Comparison of ENCODE assay signal across 20 cellular contexts in the genomic region with DNA sequence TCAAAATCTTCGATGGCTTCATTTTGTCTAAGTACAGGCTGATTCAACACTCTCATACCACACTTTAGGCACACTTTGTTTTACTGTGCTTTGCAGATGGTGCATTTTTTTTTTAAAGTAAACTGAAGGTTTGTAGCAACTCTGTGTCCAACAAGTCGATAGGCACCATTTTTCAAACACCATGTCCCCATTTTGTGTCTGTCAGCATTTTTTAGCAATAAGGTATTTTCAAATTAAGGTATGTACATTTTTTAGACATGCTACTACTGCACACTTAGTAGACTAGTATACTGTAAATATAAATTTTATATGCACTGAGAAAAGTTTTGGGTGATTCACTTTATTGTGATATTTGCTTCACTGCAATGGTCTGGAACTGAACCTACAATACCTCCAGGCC. TPM values are rescaled to one million over a fixed set of nuclear protein-coding genes. Genes with fewer than 3 reads are reported as not detected.
DNase-seq lines count a peak whose midpoint lies in the region; ATAC-seq, FAIRE-seq and TF ChIP-seq lines count a peak whose summit lies in the region.
"Had no signal": no experiment of that assay in that cellular context is flagged by ENCODE, and none has a peak within 500 bp of the region (broad histone marks: within the 10 kb centered on the region; RNA-seq: fewer than 3 reads in every experiment).

No MANE protein-coding gene starts in this region.

- no peaks in the 10 kb centered on the region for H3K9me2 ChIP-seq in GM23338 (ENCODE audit: insufficient read depth)

- H3K4me1 ChIP-seq in A549 (no peaks in the 10 kb centered on the region), GM23338 (ENCODE audit: insufficient read depth) (peaks cover 8% of the 10 kb centered on the region; the same call in 1 of the 2 replicates)

- TF ChIP-seq POLR2A in A549 (IDR thresholded peaks at IDR 0.05; ENCODE audit: low read length), result no peak

- WGBS in A549 (ENCODE audit: missing lambda C conversion rate), result 93% methylated on average over 2 of the region's 2 CpGs

- H3K36me3 Mint-ChIP-seq in GM23338 (ENCODE audit: low read depth) (peaks cover 4% of the 10 kb centered on the region; the same call in 2 of the 3 replicates), T-helper 17 cell (ENCODE audit: low read depth) (peaks cover 10% of the 10 kb centered on the region), nephron progenitor cell (ENCODE audit: low read depth) (peaks cover 40% of the 10 kb centered on the region)

- no peak overlapping the region for H3K4me3 ChIP-seq in A549
- H3K4me3 ChIP-seq in GM23338, result no peak overlapping the region

- FAIRE-seq in A549 (lab: Jason Lieb, UNC), result no peak
- FAIRE-seq: GM12891, GM18507 had no signal

- no peak for DNase-seq in A549 (ENCODE audit: low read depth in 1 of 2, low spot score in 1 of 2)
- DNase-seq in GM23338 (ENCODE audit: low spot score), result no peak
- no peak for DNase-seq in T-helper 17 cell
- DNase-seq in nephron progenitor cell, result no peak
- DNase-seq in left colon, result no peak
- no peak for DNase-seq in GDM1 (lab: John Stamatoyannopoulos, UW)
- no peak for DNase-seq in NCI-H510A (lab: John Stamatoyannopoulos, UW)
- DNase-seq: 8988T; C1 segment of cervical spinal cord; CD4-positive, CD25-positive, alpha-beta regulatory T cell; CD8-positive, alpha-beta memory T cell; DMS 273 treated with DMSO at 0.1 percent for 48 hours; DMS79; EL; GF-D8; GOT3; H7; HCEC 1CT had no signal

- H3K27me3 Mint-ChIP-seq in GM23338 (ENCODE audit: insufficient read depth, low read depth, poor library complexity) (peaks cover 1% of the 10 kb centered on the region), T-helper 17 cell (no peaks in the 10 kb centered on the region), nephron progenitor cell (ENCODE audit: low read depth, poor library complexity) (no peaks in the 10 kb centered on the region)
- H3K27me3 Mint-ChIP-seq: CD4-positive, CD25-positive, alpha-beta regulatory T cell; CD8-positive, alpha-beta memory T cell had no signal

- H3K36me3 ChIP-seq in GM23338 (ENCODE audit: insufficient read depth), result no peaks in the 10 kb centered on the region

- H3K27me3 ChIP-seq in GM23338 (ENCODE audit: insufficient read depth), result no peaks in the 10 kb centered on the region

- H3K4me1 Mint-ChIP-seq in GM23338 (peaks cover 5% of the 10 kb centered on the region), T-helper 17 cell (peaks cover 19% of the 10 kb centered on the region), nephron progenitor cell (no peaks in the 10 kb centered on the region)

- H2AFZ ChIP-seq in GM23338, result no peak overlapping the region

- H3F3A ChIP-seq in GM23338 (replicated peaks; ENCODE audit: low read depth), result no peaks in the 10 kb centered on the region

- H3K27ac Mint-ChIP-seq in GM23338 (peak overlapping the region; percentile 29; the same call in 1 of the 2 replicates), T-helper 17 cell (peak overlapping the region; percentile 19), nephron progenitor cell (peak overlapping the region; percentile 11)
- H3K27ac Mint-ChIP-seq: CD4-positive, CD25-positive, alpha-beta regulatory T cell had no signal

- POLR2A ChIA-PET in A549 (lab: Yijun Ruan, JAX), result no interaction called here

- H3K4me3 Mint-ChIP-seq in GM23338 (no peak overlapping the region), T-helper 17 cell (no peak overlapping the region), nephron progenitor cell (no peak overlapping the region)
- H3K4me3 Mint-ChIP-seq: CD4-positive, CD25-positive, alpha-beta regulatory T cell; CD8-positive, alpha-beta memory T cell had no signal

- no peak overlapping the region for H3K4me2 ChIP-seq in A549
- H3K4me2 ChIP-seq in GM23338, result no peak overlapping the region

- TF ChIP-seq CTCF in A549 (IDR thresholded peaks at IDR 0.05), result no peak
- no peak for TF ChIP-seq CTCF in GM23338 (conservative IDR thresholded peaks at IDR 0.05; ENCODE audit: low read depth in 2 of 2)
- no peak for TF ChIP-seq CTCF in nephron progenitor cell (IDR thresholded peaks at IDR 0.05)

- peaks cover 13% of the 10 kb centered on the region for H4K20me1 ChIP-seq in GM23338 (replicated peaks; ENCODE audit: insufficient read depth)

- intact Hi-C loops in left colon (cut with DNase I, micrococcal nuclease), result no loop called here

- H3K9me3 ChIP-seq in A549, result no peaks in the 10 kb centered on the region
- no peaks in the 10 kb centered on the region for H3K9me3 ChIP-seq in T-helper 17 cell (ENCODE audit: control insufficient read depth, low read length, poor library complexity, severe bottlenecking)

- H3K79me2 ChIP-seq in GM23338 (replicated peaks; ENCODE audit: insufficient read depth), result peaks cover 71% of the 10 kb centered on the region

- no peak for TF ChIP-seq EP300 in A549 (IDR thresholded peaks at IDR 0.05)

- no peak overlapping the region for H3K27ac ChIP-seq in A549
- H3K27ac ChIP-seq in GM23338 (ENCODE audit: low read depth), result no peak overlapping the region

- no peak for TF ChIP-seq RAD21 in A549 (conservative IDR thresholded peaks at IDR 0.05 in 1 of 2, IDR thresholded peaks at IDR 0.05 in 1 of 2)

- ATAC-seq in A549 (no peak), GM23338 (no peak), T-helper 17 cell (no peak), left colon (no peak)

- CTCF ChIA-PET in A549 (lab: Yijun Ruan, JAX), result no interaction called here

- H3K9me3 Mint-ChIP-seq in GM23338 (no peaks in the 10 kb centered on the region), nephron progenitor cell (peaks cover 27% of the 10 kb centered on the region)

TF ChIP-seq in A549, 52 proteins besides CTCF, POLR2A, EP300 and RAD21:
- no peak for TF ChIP-seq ZNF302 (CRISPR knock-in tag; IDR thresholded peaks at IDR 0.05)
- TF ChIP-seq MAFK (IDR thresholded peaks at IDR 0.05; ENCODE audit: partially characterized antibody), result peak; percentile 86

TF ChIP-seq in GM23338, 12 proteins besides CTCF, POLR2A, EP300 and RAD21 (continues in another document):
- TF ChIP-seq EZH2phosphoT487 (IDR thresholded peaks at IDR 0.05; ENCODE audit: unreplicated experiment), result no peak
- TF ChIP-seq, protein P1, sequence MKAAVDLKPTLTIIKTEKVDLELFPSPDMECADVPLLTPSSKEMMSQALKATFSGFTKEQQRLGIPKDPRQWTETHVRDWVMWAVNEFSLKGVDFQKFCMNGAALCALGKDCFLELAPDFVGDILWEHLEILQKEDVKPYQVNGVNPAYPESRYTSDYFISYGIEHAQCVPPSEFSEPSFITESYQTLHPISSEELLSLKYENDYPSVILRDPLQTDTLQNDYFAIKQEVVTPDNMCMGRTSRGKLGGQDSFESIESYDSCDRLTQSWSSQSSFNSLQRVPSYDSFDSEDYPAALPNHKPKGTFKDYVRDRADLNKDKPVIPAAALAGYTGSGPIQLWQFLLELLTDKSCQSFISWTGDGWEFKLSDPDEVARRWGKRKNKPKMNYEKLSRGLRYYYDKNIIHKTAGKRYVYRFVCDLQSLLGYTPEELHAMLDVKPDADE (IDR thresholded peaks at IDR 0.05), result no peak
- TF ChIP-seq, protein P2, sequence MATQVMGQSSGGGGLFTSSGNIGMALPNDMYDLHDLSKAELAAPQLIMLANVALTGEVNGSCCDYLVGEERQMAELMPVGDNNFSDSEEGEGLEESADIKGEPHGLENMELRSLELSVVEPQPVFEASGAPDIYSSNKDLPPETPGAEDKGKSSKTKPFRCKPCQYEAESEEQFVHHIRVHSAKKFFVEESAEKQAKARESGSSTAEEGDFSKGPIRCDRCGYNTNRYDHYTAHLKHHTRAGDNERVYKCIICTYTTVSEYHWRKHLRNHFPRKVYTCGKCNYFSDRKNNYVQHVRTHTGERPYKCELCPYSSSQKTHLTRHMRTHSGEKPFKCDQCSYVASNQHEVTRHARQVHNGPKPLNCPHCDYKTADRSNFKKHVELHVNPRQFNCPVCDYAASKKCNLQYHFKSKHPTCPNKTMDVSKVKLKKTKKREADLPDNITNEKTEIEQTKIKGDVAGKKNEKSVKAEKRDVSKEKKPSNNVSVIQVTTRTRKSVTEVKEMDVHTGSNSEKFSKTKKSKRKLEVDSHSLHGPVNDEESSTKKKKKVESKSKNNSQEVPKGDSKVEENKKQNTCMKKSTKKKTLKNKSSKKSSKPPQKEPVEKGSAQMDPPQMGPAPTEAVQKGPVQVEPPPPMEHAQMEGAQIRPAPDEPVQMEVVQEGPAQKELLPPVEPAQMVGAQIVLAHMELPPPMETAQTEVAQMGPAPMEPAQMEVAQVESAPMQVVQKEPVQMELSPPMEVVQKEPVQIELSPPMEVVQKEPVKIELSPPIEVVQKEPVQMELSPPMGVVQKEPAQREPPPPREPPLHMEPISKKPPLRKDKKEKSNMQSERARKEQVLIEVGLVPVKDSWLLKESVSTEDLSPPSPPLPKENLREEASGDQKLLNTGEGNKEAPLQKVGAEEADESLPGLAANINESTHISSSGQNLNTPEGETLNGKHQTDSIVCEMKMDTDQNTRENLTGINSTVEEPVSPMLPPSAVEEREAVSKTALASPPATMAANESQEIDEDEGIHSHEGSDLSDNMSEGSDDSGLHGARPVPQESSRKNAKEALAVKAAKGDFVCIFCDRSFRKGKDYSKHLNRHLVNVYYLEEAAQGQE (IDR thresholded peaks at IDR 0.05; ENCODE audit: unreplicated experiment), result no peak
- TF ChIP-seq CREB1 (CRISPR knock-in tag; IDR thresholded peaks at IDR 0.05; ENCODE audit: low read depth), result no peak
- no peak for TF ChIP-seq EZH2 (IDR thresholded peaks at IDR 0.05; ENCODE audit: low read depth, unreplicated experiment)
- TF ChIP-seq ZNF114 (CRISPR knock-in tag; IDR thresholded peaks at IDR 0.05), result no peak
- no peak for TF ChIP-seq ZNF331 (CRISPR knock-in tag; IDR thresholded peaks at IDR 0.05; ENCODE audit: low read depth)
- no peak for TF ChIP-seq STAT1 (IDR thresholded peaks at IDR 0.05; ENCODE audit: unreplicated experiment)

RNA-seq across cellular contexts. Expression of a gene that starts 44.4 kb away (rescaled TPM):
- polyA plus RNA-seq in A549 (2011; rRNA removed) (60.4 and 99.1 TPM in 2 replicates), A549 (2017; fragmentation: RNase III; extraction: RNeasy Plus Mini Kit Qiagen cat#74134 plus additional on column Dnase treatment) (35.5 to 38.5 TPM (median 38.2 TPM) in 3 replicates), GM23338 (2016; fragmentation: Nextera tagmentation; extraction: Ambion mirVana) (45.7 and 47.5 TPM in 2 replicates)
- polyA plus RNA-seq in A549 (2012; cell fraction: cytosol; rRNA removed), result 15.2 and 16.0 TPM in 2 replicates
- 11.5 and 35.0 TPM in 2 replicates for polyA plus RNA-seq in A549 (2012; cell fraction: nucleus; rRNA removed)
- 26.9 and 31.5 TPM in 2 replicates for polyA minus RNA-seq in A549 (2011; rRNA and poly(A)+ RNA removed)
- total RNA-seq in GM23338 (2014; rRNA removed; shearing (Covaris generic)), result 174 and 177 TPM in 2 replicates
- total RNA-seq in T-helper 17 cell (10 to 100 TPM; 29.5 to 32.7 TPM), left colon (10 to 100 TPM; 37.9 to 48.6 TPM)

RNA-seq across cellular contexts. Expression of a gene that starts 44.8 kb away (rescaled TPM):
- polyA plus RNA-seq in A549 (2011; rRNA removed), result 21.5 and 24.1 TPM in 2 replicates
- polyA plus RNA-seq in A549 (2012; cell fraction: cytosol; rRNA removed), result 4.4 and 5.7 TPM in 2 replicates
- 3.6 and 4.5 TPM in 2 replicates for polyA plus RNA-seq in A549 (2012; cell fraction: nucleus; rRNA removed)
- 4.3 to 5.9 TPM (median 5.4 TPM) in 3 replicates for polyA plus RNA-seq in A549 (2017; fragmentation: RNase III; extraction: RNeasy Plus Mini Kit Qiagen cat#74134 plus additional on column Dnase treatment)
- 72.7 and 97.7 TPM in 2 replicates for polyA minus RNA-seq in A549 (2011; rRNA and poly(A)+ RNA removed)
- 23.1 and 29.3 TPM in 2 replicates for total RNA-seq in GM23338 (2014; rRNA removed; shearing (Covaris generic))
- 10.5 and 16.2 TPM in 2 replicates for polyA plus RNA-seq in GM23338 (2016; fragmentation: Nextera tagmentation; extraction: Ambion mirVana)
- total RNA-seq in T-helper 17 cell, result 10 to 100 TPM; 56.1 to 56.8 TPM
- 10 to 100 TPM; 29.8 to 34.4 TPM for total RNA-seq in left colon
